ENCODE assay signal across 12 cellular contexts in genomic region chr3:46700772-46701171, GRCh38. TPM values are rescaled to one million over a fixed set of nuclear protein-coding genes. Genes with fewer than 3 reads are reported as not detected.
A peak's percentile ranks its signal among the peaks of the same experiment; 100 is the strongest.
DNase-seq lines count a peak whose midpoint lies in the region; ATAC-seq lines count a peak whose summit lies in the region.
"Had no signal": no experiment of that assay in that cellular context is flagged by ENCODE, and none has a peak within 500 bp of the region (broad histone marks: within the 10 kb centered on the region; RNA-seq: fewer than 3 reads in every experiment).

No MANE protein-coding gene starts in this region.

- H3K23ac ChIP-seq in neuronal stem cell (ENCODE audit: low read depth, low read length, poor library complexity) = no peak overlapping the region

- H3K4me1 ChIP-seq in neuronal stem cell (ENCODE audit: control insufficient read depth in 2 of 2, insufficient read depth in 1 of 2, low read depth in 1 of 2, low read length in 2 of 2) = peaks cover 2 to 4% of the 10 kb centered on the region in 2 donors

- H3K4me2 ChIP-seq in neuronal stem cell (ENCODE audit: insufficient read depth, low read length, poor library complexity, severe bottlenecking) = no peak overlapping the region

- no peak overlapping the region for H3K9ac ChIP-seq in neuronal stem cell (ENCODE audit: low read depth, low read length, poor library complexity)

- H3K4me3 Mint-ChIP-seq in effector memory CD8-positive, alpha-beta T cell = no peak overlapping the region

- no CpG with 5 or more reads among the region's 4 CpGs for WGBS in neuronal stem cell (ENCODE audit: extremely low coverage in 2 of 2, insufficient read length in 2 of 2, insufficient replicate concordance in 1 of 2), 2 donors

- H2AFZ ChIP-seq in neuronal stem cell (ENCODE audit: low read length) = no peak overlapping the region

- H3K4ac ChIP-seq in neuronal stem cell (ENCODE audit: low read length) = no peak overlapping the region

- no peak overlapping the region for H4K8ac ChIP-seq in neuronal stem cell (ENCODE audit: low read depth, low read length)

- no peaks in the 10 kb centered on the region for H3K36me3 Mint-ChIP-seq in effector memory CD8-positive, alpha-beta T cell (ENCODE audit: insufficient read depth)

- peaks cover 0 to 38% (median 6%) of the 10 kb centered on the region in 3 experiments for H3K27me3 ChIP-seq in neuronal stem cell (ENCODE audit: control insufficient read depth in 3 of 3, insufficient read depth in 3 of 3, low read depth in 1 of 3, low read length in 3 of 3)

- no peak overlapping the region for H3K14ac ChIP-seq in neuronal stem cell (ENCODE audit: low read length)

- H3K27ac Mint-ChIP-seq in effector memory CD8-positive, alpha-beta T cell = no peak overlapping the region

- H3K79me1 ChIP-seq in neuronal stem cell (ENCODE audit: low read depth, low read length) = no peaks in the 10 kb centered on the region

- H2BK5ac ChIP-seq in neuronal stem cell (ENCODE audit: low read length) = no peak overlapping the region

- no peak overlapping the region for H2AK5ac ChIP-seq in neuronal stem cell (ENCODE audit: low read depth, low read length)

- H4K91ac ChIP-seq in neuronal stem cell (ENCODE audit: low read depth, low read length, poor library complexity) = no peak overlapping the region

- no peaks in the 10 kb centered on the region for H3K9me3 ChIP-seq in neuronal stem cell (replicated peaks in 1 of 2; ENCODE audit: control insufficient read depth in 2 of 2, insufficient read depth in 1 of 2, low read depth in 1 of 2, low read length in 2 of 2)
- H3K9me3 ChIP-seq: neutrophil had no signal

- peaks cover 13 to 18% of the 10 kb centered on the region in 2 donors for H3K27me3 Mint-ChIP-seq in effector memory CD8-positive, alpha-beta T cell

- peak overlapping the region; percentile 1 for H3K18ac ChIP-seq in neuronal stem cell (ENCODE audit: low read length)

- no peak for ATAC-seq in effector memory CD8-positive, alpha-beta T cell (replicated peaks)
- no peak for ATAC-seq in GM19351 (IDR thresholded peaks at IDR 0.05; ENCODE audit: unreplicated experiment)
- ATAC-seq: HCT116 had no signal

- no peak overlapping the region for H2BK12ac ChIP-seq in neuronal stem cell (ENCODE audit: low read length)

- H3K4me1 Mint-ChIP-seq in effector memory CD8-positive, alpha-beta T cell (ENCODE audit: low read depth in 2 of 2) = peaks cover 4 to 11% of the 10 kb centered on the region in 2 donors

- H3K4me3 ChIP-seq in neuronal stem cell (ENCODE audit: low read length in 2 of 2) = no peak overlapping the region

- H3K27ac ChIP-seq in neuronal stem cell (replicated peaks; ENCODE audit: low read length) = no peak overlapping the region
- H3K27ac ChIP-seq: neutrophil had no signal

- no peak overlapping the region for H2BK120ac ChIP-seq in neuronal stem cell (ENCODE audit: low read depth, low read length)

- H2BK15ac ChIP-seq in neuronal stem cell (ENCODE audit: low read length) = no peak overlapping the region

- H3K36me3 ChIP-seq in neuronal stem cell (replicated peaks in 1 of 2; ENCODE audit: control insufficient read depth in 2 of 2, insufficient read depth in 2 of 2, low read length in 2 of 2) = no peaks in the 10 kb centered on the region
- H3K36me3 ChIP-seq: neutrophil had no signal

- H3K9me3 Mint-ChIP-seq in effector memory CD8-positive, alpha-beta T cell = no peaks in the 10 kb centered on the region

- DNase-seq in Ammon's horn (ENCODE audit: low spot score) (peak; percentile 66), NCI-H1092 (lab: John Stamatoyannopoulos, UW) (peak; percentile 34), cerebellum (ENCODE audit: low spot score) (peak; percentile 87), neuronal stem cell (ENCODE audit: low spot score) (no peak), RPMI8226 (no peak), amniotic stem cell (lab: John Stamatoyannopoulos, UW) (no peak)
- DNase-seq in effector memory CD8-positive, alpha-beta T cell = no peak
- DNase-seq: activated CD8-positive, alpha-beta memory T cell treated with anti-CD3 and anti-CD28 coated beads, Interleukin-2, amount 50 U/mL, for 48 hours had no signal

RNA-seq across cellular contexts. Expression of gene TMIE, which starts 0.4 kb away (rescaled TPM):
- 0.82 TPM for total RNA-seq in cerebellum
- 0.26 TPM for polyA plus RNA-seq in neuronal stem cell (2013, experiment 1 of 2)
- 0.30 TPM for polyA plus RNA-seq in neuronal stem cell (2013, experiment 2 of 2)
- total RNA-seq: T-helper 1 cell treated with Interleukin-12 subunit alpha and Interleukin-12 subunit beta and Interleukin-4 antibody, amounts not matched to agents 30 ng/mL and 1 ng/mL, for 36 hours had no signal

RNA-seq across cellular contexts. Expression of gene ALS2CL, which starts 7.3 kb away (rescaled TPM):
- 3.2 TPM for total RNA-seq in cerebellum
- 0.78 TPM for polyA plus RNA-seq in neuronal stem cell (2013, experiment 1 of 2)
- 0.60 TPM for polyA plus RNA-seq in neuronal stem cell (2013, experiment 2 of 2)

RNA-seq across cellular contexts. Expression of gene PRSS50, which starts 16.9 kb away (rescaled TPM):
- 0.45 TPM for total RNA-seq in cerebellum
- polyA plus RNA-seq in neuronal stem cell (2013, experiment 1 of 2) = 0.64 TPM
- polyA plus RNA-seq in neuronal stem cell (2013, experiment 2 of 2) = 0.57 TPM
- total RNA-seq: T-helper 1 cell treated with Interleukin-12 subunit alpha and Interleukin-12 subunit beta and Interleukin-4 antibody, amounts not matched to agents 30 ng/mL and 1 ng/mL, for 36 hours had no signal

Comparison
In these comparisons a context has a peak if more than half of its experiments do, and no peak if none do; other contexts are left out.
1. DNase-seq: peak in Ammon's horn (single experiment), NCI-H1092 (single experiment) and cerebellum (single experiment); none in neuronal stem cell (single experiment), RPMI8226 (single experiment), amniotic stem cell (single experiment) and effector memory CD8-positive, alpha-beta T cell (0 of 3).